9 cellular contexts compared by ENCODE assay signal in the genomic region with DNA sequence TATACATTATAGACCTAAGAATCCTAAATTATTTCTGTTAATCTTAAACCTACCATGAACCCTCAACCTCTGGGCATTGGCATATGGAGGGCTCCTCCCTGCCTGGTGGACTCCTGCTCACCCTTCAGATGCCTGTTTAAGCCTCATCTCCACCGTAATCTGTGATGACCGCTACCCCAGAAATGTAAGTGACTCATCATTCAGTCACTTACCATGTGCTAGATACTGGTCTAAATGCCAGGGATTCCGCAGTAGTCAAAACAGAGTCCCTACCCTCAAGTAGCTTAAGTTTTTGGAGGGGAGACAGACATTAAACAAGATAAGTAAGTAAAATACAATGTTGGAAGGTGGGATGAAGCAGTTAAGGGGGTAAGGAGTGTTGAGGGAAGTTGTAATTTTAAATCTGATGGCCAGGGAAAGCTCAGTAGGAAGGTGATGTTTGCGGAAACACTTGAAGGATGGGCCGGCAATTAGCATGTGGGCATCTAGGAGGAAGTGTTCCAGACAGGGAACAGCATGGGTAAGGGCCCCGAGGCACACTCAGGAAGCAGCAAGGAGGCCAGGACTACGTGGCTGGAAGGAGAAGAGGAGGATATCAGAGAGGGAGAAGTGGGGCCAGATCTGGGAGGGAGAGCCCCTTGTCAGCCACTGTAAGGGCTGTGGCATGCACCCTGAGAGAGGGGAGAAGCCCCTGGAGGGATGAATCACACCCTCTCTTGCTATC.
DNase-seq lines count a peak whose midpoint lies in the region; TF ChIP-seq lines count a peak whose summit lies in the region.
"Had no signal": no experiment of that assay in that cellular context is flagged by ENCODE, and none has a peak within 500 bp of the region (broad histone marks: within the 10 kb centered on the region; RNA-seq: fewer than 3 reads in every experiment).

No MANE protein-coding gene starts in this region.

- peak; percentile 61 for DNase-seq in endodermal cell
- DNase-seq in nephron progenitor cell: no peak
- DNase-seq in NCI-H1694 (lab: John Stamatoyannopoulos, UW): no peak
- DNase-seq in stimulated activated CD8-positive, alpha-beta memory T cell treated with anti-CD3 and anti-CD28 coated beads, Interleukin-4, amount 100 ng/mL, for 48 hours: no peak
- no peak for DNase-seq in NCI-H1436 treated with DMSO at 0.1 percent for 48 hours (lab: John Stamatoyannopoulos, UW)
- DNase-seq in superior temporal gyrus (ENCODE audit: extremely low spot score): no peak

- H3K9me3 Mint-ChIP-seq in endodermal cell (no peaks in the 10 kb centered on the region), nephron progenitor cell (no peaks in the 10 kb centered on the region)
- H3K9me3 Mint-ChIP-seq: activated naive CD4-positive, alpha-beta T cell treated with anti-CD3 and anti-CD28 coated beads, Interleukin-2, amount 50 U/mL, for 72 hours had no signal

- H3K9ac ChIP-seq in endodermal cell (ENCODE audit: extremely low read depth, low read length, poor library complexity, severe bottlenecking): no peak overlapping the region

- H3K27ac ChIP-seq in ACC112 (ENCODE audit: low read depth, low read length): peak overlapping the region; percentile 61
- no peak overlapping the region for H3K27ac ChIP-seq in endodermal cell (ENCODE audit: low read depth, low read length)

- no peak for TF ChIP-seq RAD21 in Ishikawa (IDR thresholded peaks at IDR 0.05; ENCODE audit: low read depth)

- no peak overlapping the region for H2AFZ ChIP-seq in ACC112 (ENCODE audit: low read length, unreplicated experiment)

- H3K27me3 Mint-ChIP-seq in endodermal cell (ENCODE audit: insufficient read depth): no peaks in the 10 kb centered on the region
- peaks cover 5% of the 10 kb centered on the region for H3K27me3 Mint-ChIP-seq in nephron progenitor cell (ENCODE audit: low read depth, poor library complexity)

- H3K27ac Mint-ChIP-seq in endodermal cell: no peak overlapping the region
- peak overlapping the region; percentile 37 for H3K27ac Mint-ChIP-seq in nephron progenitor cell

- no peak for TF ChIP-seq EP300 in Ishikawa (IDR thresholded peaks at IDR 0.05; ENCODE audit: borderline replicate concordance)

- WGBS in endodermal cell (ENCODE audit: insufficient coverage in 1 of 2, insufficient read length in 1 of 2), 2 experiments: 85 to 100% methylated on average over 3 to 7 of the region's 7 CpGs

- H3K36me3 Mint-ChIP-seq in endodermal cell (ENCODE audit: low read depth): no peaks in the 10 kb centered on the region
- peaks cover 8% of the 10 kb centered on the region for H3K36me3 Mint-ChIP-seq in nephron progenitor cell (ENCODE audit: low read depth)
- H3K36me3 Mint-ChIP-seq: activated naive CD4-positive, alpha-beta T cell treated with anti-CD3 and anti-CD28 coated beads, Interleukin-2, amount 50 U/mL, for 72 hours had no signal

- no peaks in the 10 kb centered on the region for H3K9me3 ChIP-seq in endodermal cell (ENCODE audit: control insufficient read depth, low read length)

- TF ChIP-seq CTCF in endodermal cell (conservative IDR thresholded peaks at IDR 0.05) (no peak), nephron progenitor cell (IDR thresholded peaks at IDR 0.05) (no peak)

- no peaks in the 10 kb centered on the region for H3K79me2 ChIP-seq in ACC112 (ENCODE audit: control insufficient read depth, insufficient read depth, low read length, unreplicated experiment)

- H3K4me3 Mint-ChIP-seq in endodermal cell: no peak overlapping the region
- H3K4me3 Mint-ChIP-seq in nephron progenitor cell: no peak overlapping the region

- H3K4me1 ChIP-seq in ACC112 (ENCODE audit: control insufficient read depth, insufficient read depth, low read length, unreplicated experiment): peaks cover 35% of the 10 kb centered on the region
- peaks cover 12% of the 10 kb centered on the region for H3K4me1 ChIP-seq in endodermal cell (ENCODE audit: control insufficient read depth, insufficient read depth, low read length)

- H3K27me3 ChIP-seq in ACC112 (ENCODE audit: insufficient read depth, low read length) (no peaks in the 10 kb centered on the region), endodermal cell (ENCODE audit: control insufficient read depth, insufficient read depth, low read length, poor library complexity, severe bottlenecking) (no peaks in the 10 kb centered on the region)

- H3K4me3 ChIP-seq in ACC112 (ENCODE audit: low read depth, low read length) (no peak overlapping the region), endodermal cell (ENCODE audit: low read length) (no peak overlapping the region)

- H3K36me3 ChIP-seq in ACC112 (ENCODE audit: insufficient read depth, low read length) (peaks cover 17% of the 10 kb centered on the region; the same call in 1 of the 2 replicates), endodermal cell (ENCODE audit: control insufficient read depth, insufficient read depth, low read length) (no peaks in the 10 kb centered on the region)

- H3K4me1 Mint-ChIP-seq in endodermal cell (peaks cover 38% of the 10 kb centered on the region), nephron progenitor cell (peaks cover 52% of the 10 kb centered on the region)

TF ChIP-seq in Ishikawa, 13 proteins besides CTCF, POLR2A, EP300 and RAD21:
- no peak for TF ChIP-seq ZBTB7A (IDR thresholded peaks at IDR 0.05; ENCODE audit: low read depth)
- TF ChIP-seq USF1 (IDR thresholded peaks at IDR 0.05): no peak
- TF ChIP-seq YY1 (IDR thresholded peaks at IDR 0.05; ENCODE audit: low read depth): no peak
- peak; percentile 51; the same call in 1 of the 2 replicates for TF ChIP-seq TEAD4 (IDR thresholded peaks at IDR 0.05)
- TF ChIP-seq, protein P1, sequence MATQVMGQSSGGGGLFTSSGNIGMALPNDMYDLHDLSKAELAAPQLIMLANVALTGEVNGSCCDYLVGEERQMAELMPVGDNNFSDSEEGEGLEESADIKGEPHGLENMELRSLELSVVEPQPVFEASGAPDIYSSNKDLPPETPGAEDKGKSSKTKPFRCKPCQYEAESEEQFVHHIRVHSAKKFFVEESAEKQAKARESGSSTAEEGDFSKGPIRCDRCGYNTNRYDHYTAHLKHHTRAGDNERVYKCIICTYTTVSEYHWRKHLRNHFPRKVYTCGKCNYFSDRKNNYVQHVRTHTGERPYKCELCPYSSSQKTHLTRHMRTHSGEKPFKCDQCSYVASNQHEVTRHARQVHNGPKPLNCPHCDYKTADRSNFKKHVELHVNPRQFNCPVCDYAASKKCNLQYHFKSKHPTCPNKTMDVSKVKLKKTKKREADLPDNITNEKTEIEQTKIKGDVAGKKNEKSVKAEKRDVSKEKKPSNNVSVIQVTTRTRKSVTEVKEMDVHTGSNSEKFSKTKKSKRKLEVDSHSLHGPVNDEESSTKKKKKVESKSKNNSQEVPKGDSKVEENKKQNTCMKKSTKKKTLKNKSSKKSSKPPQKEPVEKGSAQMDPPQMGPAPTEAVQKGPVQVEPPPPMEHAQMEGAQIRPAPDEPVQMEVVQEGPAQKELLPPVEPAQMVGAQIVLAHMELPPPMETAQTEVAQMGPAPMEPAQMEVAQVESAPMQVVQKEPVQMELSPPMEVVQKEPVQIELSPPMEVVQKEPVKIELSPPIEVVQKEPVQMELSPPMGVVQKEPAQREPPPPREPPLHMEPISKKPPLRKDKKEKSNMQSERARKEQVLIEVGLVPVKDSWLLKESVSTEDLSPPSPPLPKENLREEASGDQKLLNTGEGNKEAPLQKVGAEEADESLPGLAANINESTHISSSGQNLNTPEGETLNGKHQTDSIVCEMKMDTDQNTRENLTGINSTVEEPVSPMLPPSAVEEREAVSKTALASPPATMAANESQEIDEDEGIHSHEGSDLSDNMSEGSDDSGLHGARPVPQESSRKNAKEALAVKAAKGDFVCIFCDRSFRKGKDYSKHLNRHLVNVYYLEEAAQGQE (IDR thresholded peaks at IDR 0.05; ENCODE audit: low read depth): no peak
- no peak for TF ChIP-seq NFIC (IDR thresholded peaks at IDR 0.05)
- TF ChIP-seq FOXM1 (IDR thresholded peaks at IDR 0.05; ENCODE audit: borderline replicate concordance, low read depth): no peak
- no peak for TF ChIP-seq CREB1 (IDR thresholded peaks at IDR 0.05; ENCODE audit: low read depth)
- TF ChIP-seq CEBPB (IDR thresholded peaks at IDR 0.05): no peak
